ENCODE assay signal across 8 cellular contexts in the genomic region with DNA sequence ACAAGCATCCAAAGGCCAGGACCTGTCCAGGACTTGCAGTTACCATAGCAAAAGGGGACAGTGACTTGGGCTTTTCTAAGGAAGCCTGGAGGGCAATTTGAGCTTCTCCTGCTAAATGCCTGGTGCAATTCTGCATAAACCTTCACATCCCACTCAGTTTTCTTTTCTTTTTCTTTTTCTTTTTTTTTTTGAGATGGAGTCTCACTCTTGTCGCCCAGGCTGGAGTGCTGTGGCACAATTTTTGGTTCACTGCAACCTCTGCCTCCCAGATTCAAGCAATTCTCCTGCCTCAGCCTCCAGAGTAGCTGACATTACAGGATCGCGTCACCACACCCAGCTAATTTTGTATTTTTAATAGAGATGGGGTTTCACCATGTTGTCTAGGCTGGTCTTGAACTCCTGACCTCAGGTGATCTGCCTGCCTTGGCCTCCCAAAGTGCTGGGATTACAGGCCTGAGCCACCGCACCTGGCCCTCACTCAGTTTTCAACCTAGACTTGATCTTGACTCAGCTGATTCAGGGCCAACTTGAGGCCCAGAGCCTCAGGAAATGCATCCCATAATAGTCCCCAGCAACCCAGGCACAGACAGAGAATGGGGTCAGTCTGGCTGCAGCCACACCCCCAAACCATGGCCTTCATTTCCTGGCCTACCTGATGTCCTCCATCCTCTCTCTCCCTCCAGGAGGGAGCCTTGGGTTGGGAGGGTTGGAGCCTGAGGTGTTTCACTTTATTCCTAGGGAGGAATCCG. TPM values are rescaled to one million over a fixed set of nuclear protein-coding genes. Genes with fewer than 3 reads are reported as not detected.
DNase-seq lines count a peak whose midpoint lies in the region; ATAC-seq and TF ChIP-seq lines count a peak whose summit lies in the region.
"Not testable (repeated sequence)": the region's sequence is repeated elsewhere in the genome, so short reads cannot be mapped to it uniquely, and the experiment has no call there.
"Had no signal": no experiment of that assay in that cellular context is flagged by ENCODE, and none has a peak within 500 bp of the region (broad histone marks: within the 10 kb centered on the region; RNA-seq: fewer than 3 reads in every experiment).

No MANE protein-coding gene starts in this region.

- not testable (repeated sequence) for TF ChIP-seq POLR2A in suprapubic skin (IDR thresholded peaks at IDR 0.05)

- H3K79me2 ChIP-seq in DND-41 (ENCODE audit: insufficient read depth, low read length) = peaks cover 24% of the 10 kb centered on the region

- not testable (repeated sequence) for TF ChIP-seq CTCF in DND-41 (IDR thresholded peaks at IDR 0.05; ENCODE audit: borderline replicate concordance, extremely low read depth, low read length, poor library complexity, severe bottlenecking); suprapubic skin (IDR thresholded peaks at IDR 0.05)

- H3K4me1 ChIP-seq in DND-41 (ENCODE audit: insufficient read depth, low read length) = not testable (repeated sequence)
- H3K4me1 ChIP-seq in effector memory CD4-positive, alpha-beta T cell (ENCODE audit: control insufficient read depth, insufficient read depth, low read length, poor library complexity, severe bottlenecking) = peaks cover 28% of the 10 kb centered on the region
- peaks cover 25% of the 10 kb centered on the region for H3K4me1 ChIP-seq in suprapubic skin

- H3K27ac Mint-ChIP-seq in activated CD4-positive, alpha-beta T cell treated with anti-CD3 and anti-CD28 coated beads for 36 hours = peak overlapping the region; percentile 55
- peak overlapping the region; percentile 36 to 81 for H3K27ac Mint-ChIP-seq in activated naive CD4-positive, alpha-beta T cell treated with anti-CD3 and anti-CD28 coated beads, Interleukin-2, amount 50 U/mL, for 72 hours
- H3K27ac Mint-ChIP-seq in immature natural killer cell = peak overlapping the region; percentile 16 to 81 (median 65)
- H3K27ac Mint-ChIP-seq in natural killer cell treated with Interleukin-12 subunit alpha and Interleukin-12 subunit beta and Interleukin-15 and Interleukin-18, amount 100 ng/mL, for 72 hours = peak overlapping the region; percentile 26 to 58

- H3K27me3 Mint-ChIP-seq in activated CD4-positive, alpha-beta T cell treated with anti-CD3 and anti-CD28 coated beads for 36 hours; immature natural killer cell (ENCODE audit: low read depth in 3 of 3); natural killer cell treated with Interleukin-12 subunit alpha and Interleukin-12 subunit beta and Interleukin-15 and Interleukin-18, amount 100 ng/mL, for 72 hours: not testable (repeated sequence)

- POLR2A ChIA-PET in activated CD4-positive, alpha-beta T cell treated with anti-CD3 and anti-CD28 coated beads for 36 hours (lab: Charles Lee) = interaction anchor here (0.6 kb wide), 1 partner anchor 10 kb away, joined by 4 read pairs; no protein-coding TSS in a partner anchor

- H3K4me2 ChIP-seq in DND-41 (ENCODE audit: insufficient read depth, low read length) = not testable (repeated sequence)

- H2AFZ ChIP-seq in DND-41 (ENCODE audit: low read depth, low read length) = not testable (repeated sequence)

- peaks cover 12% of the 10 kb centered on the region; the same call in 1 of the 2 replicates for H4K20me1 ChIP-seq in DND-41 (ENCODE audit: insufficient read depth, low read length)

- WGBS in suprapubic skin = 88% methylated on average over 5 of the region's 5 CpGs

- not testable (repeated sequence) for H3K9ac ChIP-seq in DND-41 (ENCODE audit: low read depth, low read length)

- H3K36me3 Mint-ChIP-seq in activated CD4-positive, alpha-beta T cell treated with anti-CD3 and anti-CD28 coated beads for 36 hours (ENCODE audit: low read depth) = peaks cover 25% of the 10 kb centered on the region
- peaks cover 0 to 20% of the 10 kb centered on the region in 2 donors for H3K36me3 Mint-ChIP-seq in activated naive CD4-positive, alpha-beta T cell treated with anti-CD3 and anti-CD28 coated beads, Interleukin-2, amount 50 U/mL, for 72 hours
- H3K36me3 Mint-ChIP-seq in immature natural killer cell = peaks cover 15 to 33% (median 16%) of the 10 kb centered on the region in 3 donors
- H3K36me3 Mint-ChIP-seq in natural killer cell treated with Interleukin-12 subunit alpha and Interleukin-12 subunit beta and Interleukin-15 and Interleukin-18, amount 100 ng/mL, for 72 hours = not testable (repeated sequence)

- peaks cover 50% of the 10 kb centered on the region for H3K4me1 Mint-ChIP-seq in activated CD4-positive, alpha-beta T cell treated with anti-CD3 and anti-CD28 coated beads for 36 hours
- peaks cover 57 to 60% of the 10 kb centered on the region in 2 donors for H3K4me1 Mint-ChIP-seq in immature natural killer cell
- H3K4me1 Mint-ChIP-seq in natural killer cell treated with Interleukin-12 subunit alpha and Interleukin-12 subunit beta and Interleukin-15 and Interleukin-18, amount 100 ng/mL, for 72 hours (ENCODE audit: low read depth in 2 of 2) = peaks cover 19 to 31% of the 10 kb centered on the region in 2 donors

- H3K4me3 Mint-ChIP-seq in activated CD4-positive, alpha-beta T cell treated with anti-CD3 and anti-CD28 coated beads for 36 hours; immature natural killer cell; natural killer cell treated with Interleukin-12 subunit alpha and Interleukin-12 subunit beta and Interleukin-15 and Interleukin-18, amount 100 ng/mL, for 72 hours: not testable (repeated sequence)

- not testable (repeated sequence) for ATAC-seq in DND-41 (ENCODE audit: insufficient read depth, low read depth); activated CD4-positive, alpha-beta T cell treated with anti-CD3 and anti-CD28 coated beads for 36 hours; activated naive CD4-positive, alpha-beta T cell treated with anti-CD3 and anti-CD28 coated beads, Interleukin-2, amount 50 U/mL, for 72 hours; natural killer cell treated with Interleukin-12 subunit alpha and Interleukin-12 subunit beta and Interleukin-15 and Interleukin-18, amount 100 ng/mL, for 72 hours

- H3K9me3 ChIP-seq in DND-41 (ENCODE audit: insufficient read depth, low read length, severe bottlenecking); effector memory CD4-positive, alpha-beta T cell (ENCODE audit: control insufficient read depth, low read length); suprapubic skin: not testable (repeated sequence)

- H3K27me3 ChIP-seq in DND-41 (ENCODE audit: insufficient read depth, low read length, poor library complexity); effector memory CD4-positive, alpha-beta T cell (replicated peaks; ENCODE audit: control insufficient read depth, insufficient read depth, low read length, poor library complexity, severe bottlenecking); suprapubic skin: not testable (repeated sequence)

- H3K36me3 ChIP-seq in DND-41 (ENCODE audit: insufficient read depth, low read length) = peaks cover 39% of the 10 kb centered on the region
- peaks cover 65% of the 10 kb centered on the region for H3K36me3 ChIP-seq in effector memory CD4-positive, alpha-beta T cell (ENCODE audit: control insufficient read depth, insufficient read depth, low read length)
- H3K36me3 ChIP-seq in suprapubic skin = not testable (repeated sequence)

- not testable (repeated sequence) for DNase-seq in DND-41; activated CD4-positive, alpha-beta T cell treated with anti-CD3 and anti-CD28 coated beads for 36 hours; effector memory CD4-positive, alpha-beta T cell; immature natural killer cell
- DNase-seq in activated naive CD4-positive, alpha-beta T cell treated with anti-CD3 and anti-CD28 coated beads, Interleukin-2, amount 50 U/mL, for 72 hours (ENCODE audit: low spot score in 2 of 2) = peak in 1 of 2 donors; percentile 31
- peak; percentile 31 for DNase-seq in natural killer cell treated with Interleukin-12 subunit alpha and Interleukin-12 subunit beta and Interleukin-15 and Interleukin-18, amount 100 ng/mL, for 72 hours (ENCODE audit: low spot score)
- DNase-seq in suprapubic skin (ENCODE audit: low spot score in 2 of 2) = peak; percentile 24 to 49

- TF ChIP-seq EP300 in suprapubic skin (IDR thresholded peaks at IDR 0.05) = not testable (repeated sequence)

- 0 out of 2 replicates have a peak overlapping the region, but pooled peaks have one; percentile 26 for H3K27ac ChIP-seq in DND-41 (ENCODE audit: low read length)
- peak overlapping the region; percentile 35 for H3K27ac ChIP-seq in effector memory CD4-positive, alpha-beta T cell (ENCODE audit: insufficient read depth, low read length, poor library complexity, severe bottlenecking)
- H3K27ac ChIP-seq in suprapubic skin = peak overlapping the region; percentile 28

- not testable (repeated sequence) for H3K9me3 Mint-ChIP-seq in activated CD4-positive, alpha-beta T cell treated with anti-CD3 and anti-CD28 coated beads for 36 hours (ENCODE audit: low read depth); activated naive CD4-positive, alpha-beta T cell treated with anti-CD3 and anti-CD28 coated beads, Interleukin-2, amount 50 U/mL, for 72 hours; immature natural killer cell; natural killer cell treated with Interleukin-12 subunit alpha and Interleukin-12 subunit beta and Interleukin-15 and Interleukin-18, amount 100 ng/mL, for 72 hours

- intact Hi-C loops in activated CD4-positive, alpha-beta T cell treated with anti-CD3 and anti-CD28 coated beads for 36 hours (cut with DNase I, micrococcal nuclease) = not testable (repeated sequence)

- not testable (repeated sequence) for H3K4me3 ChIP-seq in DND-41 (ENCODE audit: low read depth in 1 of 2, low read length in 2 of 2); effector memory CD4-positive, alpha-beta T cell (ENCODE audit: insufficient read depth, low read depth, low read length, poor library complexity, severe bottlenecking); suprapubic skin

- CTCF ChIA-PET in activated CD4-positive, alpha-beta T cell treated with anti-CD3 and anti-CD28 coated beads for 36 hours (lab: Charles Lee) = interaction anchor here (0.5 to 2.5 kb wide), 5 partner anchors 9 to 23 kb away, joined by 3 to 13 read pairs (median 4); a partner anchor contains a TSS

RNA-seq across cellular contexts. Expression of a gene that starts 9.1 kb away (rescaled TPM):
- total RNA-seq in activated CD4-positive, alpha-beta T cell treated with anti-CD3 and anti-CD28 coated beads for 36 hours = 1 to 10 TPM; 1.0 to 1.5 TPM
- 1 to 10 TPM in 1 of 2 donors, under 1 TPM in 1; 0.86 to 1.8 TPM for total RNA-seq in activated naive CD4-positive, alpha-beta T cell treated with anti-CD3 and anti-CD28 coated beads, Interleukin-2, amount 50 U/mL, for 72 hours
- 1 to 10 TPM; 5.0 to 6.8 (median 5.5) TPM for polyA plus RNA-seq in immature natural killer cell
- 1 to 10 TPM in 1 of 2 donors, under 1 TPM in 1; 0.50 to 1.0 TPM for total RNA-seq in natural killer cell treated with Interleukin-12 subunit alpha and Interleukin-12 subunit beta and Interleukin-15 and Interleukin-18, amount 100 ng/mL, for 72 hours
- total RNA-seq in suprapubic skin = under 1 TPM in 1 of 4 donors, not detected in 3; 0.30 TPM

RNA-seq across cellular contexts. Expression of a gene that starts 13.2 kb away (rescaled TPM):
- 10 to 100 TPM; 46.6 to 49.0 TPM for total RNA-seq in activated CD4-positive, alpha-beta T cell treated with anti-CD3 and anti-CD28 coated beads for 36 hours
- total RNA-seq in activated naive CD4-positive, alpha-beta T cell treated with anti-CD3 and anti-CD28 coated beads, Interleukin-2, amount 50 U/mL, for 72 hours = 10 to 100 TPM; 21.9 to 45.2 TPM
- 100 to 1,000 TPM; 327 to 535 (median 329) TPM for polyA plus RNA-seq in immature natural killer cell
- 10 to 100 TPM; 14.1 to 20.7 TPM for total RNA-seq in natural killer cell treated with Interleukin-12 subunit alpha and Interleukin-12 subunit beta and Interleukin-15 and Interleukin-18, amount 100 ng/mL, for 72 hours
- 10 to 100 TPM in 2 of 4 donors, 1 to 10 TPM in 2; 8.4 to 32.5 (median 14.9) TPM for total RNA-seq in suprapubic skin
- polyA plus RNA-seq: neural cell had no signal

RNA-seq across cellular contexts. Expression of a gene that starts 34.5 kb away (rescaled TPM):
- under 1 TPM; 0.21 to 0.50 TPM for total RNA-seq in activated CD4-positive, alpha-beta T cell treated with anti-CD3 and anti-CD28 coated beads for 36 hours
- under 1 TPM in 1 of 2 donors, not detected in 1; 0.10 TPM for total RNA-seq in activated naive CD4-positive, alpha-beta T cell treated with anti-CD3 and anti-CD28 coated beads, Interleukin-2, amount 50 U/mL, for 72 hours
- under 1 TPM in 1 of 3 donors, not detected in 2; 0.02 TPM for polyA plus RNA-seq in immature natural killer cell
- total RNA-seq in natural killer cell treated with Interleukin-12 subunit alpha and Interleukin-12 subunit beta and Interleukin-15 and Interleukin-18, amount 100 ng/mL, for 72 hours = under 1 TPM in 1 of 2 donors, not detected in 1; 0.08 TPM
- 1 to 10 TPM in 2 of 4 donors, under 1 TPM in 2; 0.45 to 4.5 (median 1.6) TPM for total RNA-seq in suprapubic skin
- polyA plus RNA-seq: neural cell had no signal
